ENCODE assay signal across 1 cellular context in genomic region chr6:3166535-3167225, GRCh38.
TF ChIP-seq lines count a peak whose summit lies in the region.
"Not testable (repeated sequence)": the region's sequence is repeated elsewhere in the genome, so short reads cannot be mapped to it uniquely, and the experiment has no call there.

No MANE protein-coding gene starts in this region.

TF ChIP-seq in K562, 482 proteins besides CTCF, POLR2A, EP300 and RAD21 (continued from another document):
- TF ChIP-seq ZNF449 (CRISPR knock-in tag; IDR thresholded peaks at IDR 0.05), result 0 out of 2 replicates have a peak, but pooled peaks have one; percentile 40
- TF ChIP-seq NCOA4 (IDR thresholded peaks at IDR 0.05; ENCODE audit: partially characterized antibody), result peak; percentile 31
- peak; percentile 61; the same call in 1 of the 2 replicates for TF ChIP-seq MECOM (CRISPR knock-in tag; IDR thresholded peaks at IDR 0.05)
- peak; percentile 23; the same call in 1 of the 2 replicates for TF ChIP-seq PKNOX1 (IDR thresholded peaks at IDR 0.05)
- TF ChIP-seq ZNF583 (CRISPR knock-in tag; IDR thresholded peaks at IDR 0.05), result peak; percentile 36; the same call in 1 of the 2 replicates
- TF ChIP-seq PTRF (tag; IDR thresholded peaks at IDR 0.05), result peak; percentile 49
- peak in 1 of 2 experiments; percentile 15 for TF ChIP-seq AFF1 (IDR thresholded peaks at IDR 0.05; ENCODE audit: low read depth in 1 of 2, partially characterized antibody in 2 of 2)
- 0 out of 2 replicates have a peak, but pooled peaks have one; percentile 1 for TF ChIP-seq ZFPM2 (CRISPR knock-in tag; IDR thresholded peaks at IDR 0.05)
- TF ChIP-seq NR2C1 (IDR thresholded peaks at IDR 0.05), result not testable (repeated sequence)
- TF ChIP-seq NR2C1 (tag; IDR thresholded peaks at IDR 0.05), result 0 out of 2 replicates have a peak, but pooled peaks have one; percentile 14
- peak; percentile 73 for TF ChIP-seq BRD9 (IDR thresholded peaks at IDR 0.05; ENCODE audit: low read depth, partially characterized antibody)
- TF ChIP-seq CXXC5 (CRISPR knock-in tag; IDR thresholded peaks at IDR 0.05), result peak; percentile 20; the same call in 1 of the 2 replicates
- peak; percentile 45 for TF ChIP-seq SMAD4 (CRISPR knock-in tag; conservative IDR thresholded peaks at IDR 0.05)
- TF ChIP-seq ZNF512 (tag; IDR thresholded peaks at IDR 0.05), result peak; percentile 64; the same call in 1 of the 2 replicates
- 0 out of 2 replicates have a peak, but pooled peaks have one; percentile 41 for TF ChIP-seq ERF (CRISPR knock-in tag; IDR thresholded peaks at IDR 0.05)
- TF ChIP-seq HIVEP1 (CRISPR knock-in tag; IDR thresholded peaks at IDR 0.05), result peak; percentile 82
